26 cellular contexts compared by ENCODE assay signal in the genomic region with DNA sequence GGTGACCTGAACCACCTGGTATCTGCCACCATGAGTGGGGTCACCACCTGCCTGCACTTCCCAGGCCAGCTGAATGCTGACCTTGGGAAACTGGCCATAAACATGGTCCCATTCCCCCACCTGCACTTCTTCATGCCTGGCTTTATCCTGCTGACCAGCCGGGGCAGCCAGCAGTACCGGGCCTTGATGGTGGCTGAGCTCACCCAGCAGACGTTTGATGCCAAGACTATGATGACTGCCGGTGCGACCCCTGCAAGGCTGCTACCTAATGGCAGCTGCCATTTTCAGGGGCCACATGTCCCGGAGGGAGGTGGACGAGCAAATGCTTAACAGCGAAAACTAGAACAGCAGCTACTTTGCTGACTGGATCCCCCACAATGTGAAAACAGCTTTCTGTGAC.
A peak's percentile ranks its signal among the peaks of the same experiment; 100 is the strongest.
DNase-seq lines count a peak whose midpoint lies in the region; ATAC-seq, FAIRE-seq and TF ChIP-seq lines count a peak whose summit lies in the region.
"Had no signal": no experiment of that assay in that cellular context is flagged by ENCODE, and none has a peak within 500 bp of the region (broad histone marks: within the 10 kb centered on the region; RNA-seq: fewer than 3 reads in every experiment).

No MANE protein-coding gene starts in this region.

- H2AFZ ChIP-seq in Loucy (ENCODE audit: low read length) (0 out of 2 replicates have a peak overlapping the region, but pooled peaks have one; percentile 24), osteoblast (ENCODE audit: low read length) (peak overlapping the region; percentile 7)

- ATAC-seq in stimulated activated effector memory CD8-positive, alpha-beta T cell treated with anti-CD3 and anti-CD28 coated beads, Interleukin-12 subunit alpha, Interleukin-12 subunit beta, amount 100 ng/mL, for 72 hours = peak; percentile 43
- no peak for ATAC-seq in GM19452 (IDR thresholded peaks at IDR 0.05; ENCODE audit: unreplicated experiment)

- H3K4me1 Mint-ChIP-seq in stimulated activated effector memory CD8-positive, alpha-beta T cell treated with anti-CD3 and anti-CD28 coated beads, Interleukin-12 subunit alpha, Interleukin-12 subunit beta, amount 100 ng/mL, for 72 hours = no peaks in the 10 kb centered on the region
- H3K4me1 Mint-ChIP-seq: CD4-positive, alpha-beta memory T cell; CD8-positive, alpha-beta memory T cell had no signal

- H3K4me3 ChIP-seq in Loucy (ENCODE audit: low read length, poor library complexity, severe bottlenecking) = no peak overlapping the region
- no peak overlapping the region for H3K4me3 ChIP-seq in kidney (ENCODE audit: low read length in 2 of 2)
- no peak overlapping the region for H3K4me3 ChIP-seq in osteoblast (ENCODE audit: insufficient read depth, low read length)
- no peak overlapping the region for H3K4me3 ChIP-seq in stomach
- H3K4me3 ChIP-seq: BLaER1 had no signal

- intact Hi-C loops in kidney (cut with DNase I) = no loop called here
- intact Hi-C loops in stomach (cut with DNase I; ENCODE audit: low total_unique reads) = no loop called here

- H3K27me3 ChIP-seq in Loucy (ENCODE audit: insufficient read depth, low read length, poor library complexity, severe bottlenecking) (no peaks in the 10 kb centered on the region), osteoblast (ENCODE audit: insufficient read depth, low read length) (no peaks in the 10 kb centered on the region), stomach (no peaks in the 10 kb centered on the region)
- H3K27me3 ChIP-seq: BE2C, BLaER1 had no signal

- H3K9me2 ChIP-seq in Loucy (replicated peaks; ENCODE audit: low read depth, low read length) = no peaks in the 10 kb centered on the region

- TF ChIP-seq EP300 in stomach (IDR thresholded peaks at IDR 0.05) = no peak

- H3K9ac ChIP-seq in Loucy (ENCODE audit: low read depth, low read length, poor library complexity, severe bottlenecking) = no peak overlapping the region
- H3K9ac ChIP-seq in kidney (ENCODE audit: low read length in 2 of 2) = no peak overlapping the region
- H3K9ac ChIP-seq: BLaER1 had no signal

- H3K27ac ChIP-seq in kidney (ENCODE audit: low read depth in 2 of 2, low read length in 2 of 2) = no peak overlapping the region
- H3K27ac ChIP-seq in osteoblast (ENCODE audit: low read depth, low read length) = no peak overlapping the region
- H3K27ac ChIP-seq in stomach = no peak overlapping the region
- H3K27ac ChIP-seq: BLaER1 had no signal

- no peaks in the 10 kb centered on the region for H3F3A ChIP-seq in Loucy (ENCODE audit: low read depth)

- H3K4me1 ChIP-seq in Loucy (ENCODE audit: insufficient read depth, low read length, poor library complexity, severe bottlenecking) (no peaks in the 10 kb centered on the region), kidney (ENCODE audit: control insufficient read depth in 1 of 2, insufficient read depth in 1 of 2, low read depth in 1 of 2, low read length in 2 of 2) (no peaks in the 10 kb centered on the region), osteoblast (ENCODE audit: insufficient read depth, low read length) (no peaks in the 10 kb centered on the region), stomach (no peaks in the 10 kb centered on the region)
- H3K4me1 ChIP-seq: BE2C, BLaER1 had no signal

- 94 to 100% (median 95%) methylated on average over 5 to 8 of the region's 8 CpGs for WGBS in stomach, 5 donors

- H3K9me3 Mint-ChIP-seq in stimulated activated effector memory CD8-positive, alpha-beta T cell treated with anti-CD3 and anti-CD28 coated beads, Interleukin-12 subunit alpha, Interleukin-12 subunit beta, amount 100 ng/mL, for 72 hours = no peaks in the 10 kb centered on the region

- no peaks in the 10 kb centered on the region for H3K36me3 Mint-ChIP-seq in stimulated activated effector memory CD8-positive, alpha-beta T cell treated with anti-CD3 and anti-CD28 coated beads, Interleukin-12 subunit alpha, Interleukin-12 subunit beta, amount 100 ng/mL, for 72 hours
- H3K36me3 Mint-ChIP-seq: CD14-positive monocyte; CD4-positive, alpha-beta memory T cell; CD4-positive, CD25-positive, alpha-beta regulatory T cell; CD8-positive, alpha-beta memory T cell had no signal

- DNase-seq in kidney (peak; percentile 47), osteoblast (ENCODE audit: insufficient read length, low spot score, missing footprints) (no peak), stomach (no peak), NCI-H345 treated with DMSO at 0.1 percent for 48 hours (lab: John Stamatoyannopoulos, UW; ENCODE audit: unreplicated experiment) (no peak)
- DNase-seq in stimulated activated effector memory CD8-positive, alpha-beta T cell treated with anti-CD3 and anti-CD28 coated beads, Interleukin-12 subunit alpha, Interleukin-12 subunit beta, amount 100 ng/mL, for 72 hours (ENCODE audit: low spot score in 2 of 2) = no peak
- no peak for DNase-seq in activated CD4-positive, alpha-beta T cell treated with anti-CD3 and anti-CD28 coated beads for 48 hours
- DNase-seq: 8988T; ACHN; BE2C; C1 segment of cervical spinal cord; Caco-2; Calu3; CD4-positive, alpha-beta memory T cell; CD4-positive, CD25-positive, alpha-beta regulatory T cell; CD8-positive, alpha-beta memory T cell; DMS79 treated with DMSO at 0.1 percent for 48 hours; GF-D8 had no signal

- H3K9me3 ChIP-seq in Loucy (ENCODE audit: insufficient read depth, low read depth, low read length) = peaks cover 10% of the 10 kb centered on the region; the same call in 1 of the 2 replicates
- H3K9me3 ChIP-seq in kidney (ENCODE audit: control insufficient read depth in 1 of 2, low read length in 2 of 2) = no peaks in the 10 kb centered on the region
- H3K9me3 ChIP-seq in osteoblast (ENCODE audit: low read depth, low read length) = no peaks in the 10 kb centered on the region
- no peaks in the 10 kb centered on the region for H3K9me3 ChIP-seq in stomach
- H3K9me3 ChIP-seq: BE2C, Caco-2 had no signal

- TF ChIP-seq CTCF in Loucy (conservative IDR thresholded peaks at IDR 0.05; ENCODE audit: low read length) = no peak
- TF ChIP-seq CTCF in kidney (IDR thresholded peaks at IDR 0.05; ENCODE audit: borderline replicate concordance, extremely low read depth, insufficient read depth) = no peak
- no peak for TF ChIP-seq CTCF in osteoblast (IDR thresholded peaks at IDR 0.05; ENCODE audit: extremely low read depth, low read depth, low read length)
- TF ChIP-seq CTCF in stomach (IDR thresholded peaks at IDR 0.05) = no peak

- no peak overlapping the region for H3K27ac Mint-ChIP-seq in stimulated activated effector memory CD8-positive, alpha-beta T cell treated with anti-CD3 and anti-CD28 coated beads, Interleukin-12 subunit alpha, Interleukin-12 subunit beta, amount 100 ng/mL, for 72 hours
- H3K27ac Mint-ChIP-seq: CD14-positive monocyte; CD4-positive, alpha-beta memory T cell; CD4-positive, CD25-positive, alpha-beta regulatory T cell; CD8-positive, alpha-beta memory T cell had no signal

- H3K4me2 ChIP-seq in Loucy (ENCODE audit: low read depth, low read length, poor library complexity, severe bottlenecking) = no peak overlapping the region
- no peak overlapping the region for H3K4me2 ChIP-seq in osteoblast (ENCODE audit: insufficient read depth, low read length)
- H3K4me2 ChIP-seq: BLaER1 had no signal

- no peaks in the 10 kb centered on the region for H3K36me3 ChIP-seq in Loucy (ENCODE audit: insufficient read depth, low read length)
- H3K36me3 ChIP-seq in kidney (ENCODE audit: control insufficient read depth in 1 of 2, insufficient read depth in 2 of 2, low read length in 2 of 2) = no peaks in the 10 kb centered on the region
- no peaks in the 10 kb centered on the region for H3K36me3 ChIP-seq in osteoblast (ENCODE audit: insufficient read depth, low read length)
- no peaks in the 10 kb centered on the region for H3K36me3 ChIP-seq in stomach
- H3K36me3 ChIP-seq: BE2C, BLaER1 had no signal

- FAIRE-seq in kidney (lab: Jason Lieb, UNC) = no peak
- FAIRE-seq: A204.1, D721Med, G401.6, GM12891, GM19239 had no signal

- H3K79me2 ChIP-seq in Loucy (ENCODE audit: insufficient read depth, low read length) (no peaks in the 10 kb centered on the region), osteoblast (ENCODE audit: insufficient read depth, low read length) (no peaks in the 10 kb centered on the region)

- no peaks in the 10 kb centered on the region for H4K20me1 ChIP-seq in Loucy (ENCODE audit: insufficient read depth, low read length, poor library complexity, severe bottlenecking)
- H4K20me1 ChIP-seq in osteoblast (ENCODE audit: insufficient read depth, low read length) = no peaks in the 10 kb centered on the region
- H4K20me1 ChIP-seq: BLaER1 had no signal

- H3K4me3 Mint-ChIP-seq in stimulated activated effector memory CD8-positive, alpha-beta T cell treated with anti-CD3 and anti-CD28 coated beads, Interleukin-12 subunit alpha, Interleukin-12 subunit beta, amount 100 ng/mL, for 72 hours = no peak overlapping the region
- H3K4me3 Mint-ChIP-seq: CD14-positive monocyte; CD4-positive, alpha-beta memory T cell; CD4-positive, CD25-positive, alpha-beta regulatory T cell; CD8-positive, alpha-beta memory T cell had no signal

- no peak for TF ChIP-seq POLR2A in stomach (IDR thresholded peaks at IDR 0.05)
